In genomic region chr13:110509971-110510786, GRCh38 we compare ENCODE assay signal across 9 cellular contexts. TPM values are rescaled to one million over a fixed set of nuclear protein-coding genes. Genes with fewer than 3 reads are reported as not detected.
DNase-seq lines count a peak whose midpoint lies in the region; ATAC-seq and TF ChIP-seq lines count a peak whose summit lies in the region.
"Had no signal": no experiment of that assay in that cellular context is flagged by ENCODE, and none has a peak within 500 bp of the region (broad histone marks: within the 10 kb centered on the region; RNA-seq: fewer than 3 reads in every experiment).

No MANE protein-coding gene starts in this region.

- intact Hi-C loops in lower leg skin (cut with DNase I; ENCODE audit: low total_unique reads): no loop called here

- no peaks in the 10 kb centered on the region for H3K9me3 Mint-ChIP-seq in mesothelial cell of epicardium

- TF ChIP-seq CTCF in mesothelial cell of epicardium (IDR thresholded peaks at IDR 0.05; ENCODE audit: unreplicated experiment) (no peak), lower leg skin (IDR thresholded peaks at IDR 0.05) (no peak)

- H3K36me3 Mint-ChIP-seq in mesothelial cell of epicardium: peaks cover 60% of the 10 kb centered on the region

- no peak overlapping the region for H3K4me3 Mint-ChIP-seq in mesothelial cell of epicardium

- ATAC-seq in GM18499 (IDR thresholded peaks at IDR 0.05; ENCODE audit: insufficient read depth, unreplicated experiment): peak; percentile 49
- peak; percentile 48 for ATAC-seq in HG02938 (IDR thresholded peaks at IDR 0.05; ENCODE audit: unreplicated experiment)
- ATAC-seq in GM21390 (IDR thresholded peaks at IDR 0.05; ENCODE audit: unreplicated experiment): no peak

- peak; percentile 84 for DNase-seq in SKM-1 treated with dmso at 0.1 percent for 144 hours (lab: John Stamatoyannopoulos, UW; ENCODE audit: unreplicated experiment)
- DNase-seq in mesothelial cell of epicardium (ENCODE audit: low spot score in 2 of 2, unreplicated experiment in 2 of 2): no peak
- DNase-seq in NCI-H1436 treated with DMSO at 0.1 percent for 48 hours (lab: John Stamatoyannopoulos, UW): no peak
- no peak for DNase-seq in lower leg skin (ENCODE audit: low spot score in 2 of 2)
- no peak for DNase-seq in T-helper 9 cell
- DNase-seq: activated CD8-positive, alpha-beta memory T cell treated with anti-CD3 and anti-CD28 coated beads, Interleukin-2, amount 50 U/mL, for 48 hours had no signal

- TF ChIP-seq POLR2A in lower leg skin (IDR thresholded peaks at IDR 0.05): no peak

- peak overlapping the region; percentile 61 for H3K27ac Mint-ChIP-seq in mesothelial cell of epicardium

- 57 to 67% methylated on average over 18 of the region's 18 CpGs for WGBS in lower leg skin, 2 donors

- peaks cover 3% of the 10 kb centered on the region for H3K4me1 Mint-ChIP-seq in mesothelial cell of epicardium

- no peak overlapping the region for H3K4me3 ChIP-seq in lower leg skin (ENCODE audit: low read depth, poor library complexity, severe bottlenecking)

- no peaks in the 10 kb centered on the region for H3K27me3 Mint-ChIP-seq in mesothelial cell of epicardium (ENCODE audit: low read depth)

RNA-seq across cellular contexts. Expression of gene RAB20, which starts 51.3 kb away (rescaled TPM):
- total RNA-seq in mesothelial cell of epicardium: 8.9 to 10.2 TPM (median 9.6 TPM) in 3 replicates
- total RNA-seq in lower leg skin: 1 to 10 TPM; 3.9 to 9.1 (median 6.2) TPM
